Comparison of ENCODE assay signal across 8 cellular contexts in genomic region chr6:118933855-118934460, GRCh38. TPM values are rescaled to one million over a fixed set of nuclear protein-coding genes. Genes with fewer than 3 reads are reported as not detected.
DNase-seq lines count a peak whose midpoint lies in the region; ATAC-seq, FAIRE-seq and TF ChIP-seq lines count a peak whose summit lies in the region.

No MANE protein-coding gene starts in this region.

- dilution Hi-C loops in endothelial cell of umbilical vein (cut with MboI; ENCODE audit: extremely low pct_ligation_motif_present, low sequenced_read_pairs) = no loop called here

- no peak for FAIRE-seq in endothelial cell of umbilical vein (lab: Jason Lieb, UNC)

- H3K79me2 ChIP-seq in Karpas-422 (ENCODE audit: low read length) (peaks cover 32% of the 10 kb centered on the region), endothelial cell of umbilical vein (ENCODE audit: control insufficient read depth, insufficient read depth, low read length) (no peaks in the 10 kb centered on the region)

- peaks cover 7% of the 10 kb centered on the region for H3K4me1 ChIP-seq in A673 (ENCODE audit: insufficient read depth, low read length, poor library complexity, severe bottlenecking)
- H3K4me1 ChIP-seq in Karpas-422 (ENCODE audit: low read length) = peaks cover 17% of the 10 kb centered on the region
- H3K4me1 ChIP-seq in endothelial cell of umbilical vein (ENCODE audit: control insufficient read depth, extremely low read depth, insufficient read depth, low read length) = peaks cover 10% of the 10 kb centered on the region
- H3K4me1 ChIP-seq in rectal smooth muscle tissue (ENCODE audit: control insufficient read depth, insufficient read depth, low read length) = peaks cover 9% of the 10 kb centered on the region

- ATAC-seq in GM19043 (IDR thresholded peaks at IDR 0.05; ENCODE audit: low read depth, unreplicated experiment) (peak; percentile 1), GM18520 (IDR thresholded peaks at IDR 0.05; ENCODE audit: unreplicated experiment) (no peak)

- no peak overlapping the region for H3K27ac ChIP-seq in A673 (ENCODE audit: low read depth, low read length, poor library complexity, severe bottlenecking)
- no peak overlapping the region for H3K27ac ChIP-seq in Karpas-422 (ENCODE audit: low read length)
- H3K27ac ChIP-seq in endothelial cell of umbilical vein (ENCODE audit: insufficient read depth, low read depth, low read length) = no peak overlapping the region
- peak overlapping the region; percentile 95 for H3K27ac ChIP-seq in rectal smooth muscle tissue (ENCODE audit: low read depth, low read length)

- H2AFZ ChIP-seq in Karpas-422 (ENCODE audit: low read length) = no peak overlapping the region
- H2AFZ ChIP-seq in endothelial cell of umbilical vein (ENCODE audit: low read depth, low read length) = peak overlapping the region; percentile 44

- H3K4me3 ChIP-seq in A673 (ENCODE audit: low read depth, low read length, poor library complexity, severe bottlenecking) (peak overlapping the region; percentile 61), Karpas-422 (ENCODE audit: low read length) (peak overlapping the region; percentile 98), endothelial cell of umbilical vein (replicated peaks in 1 of 3; ENCODE audit: insufficient read depth in 1 of 3, low read depth in 1 of 3, low read length in 3 of 3) (peak overlapping the region; percentile 79 to 92 (median 80)), rectal smooth muscle tissue (ENCODE audit: low read length) (peak overlapping the region; percentile 97)

- TF ChIP-seq CTCF in A673 (conservative IDR thresholded peaks at IDR 0.05; ENCODE audit: low read depth, low read length) (no peak), endothelial cell of umbilical vein (IDR thresholded peaks at IDR 0.05; ENCODE audit: extremely low read depth in 1 of 2, insufficient read depth in 1 of 2, low read depth in 1 of 2, low read length in 2 of 2) (no peak)

- H3K36me3 ChIP-seq in A673 (ENCODE audit: insufficient read depth, low read length, poor library complexity, severe bottlenecking) (peaks cover 17% of the 10 kb centered on the region), Karpas-422 (ENCODE audit: insufficient read depth, low read length) (peaks cover 17% of the 10 kb centered on the region), endothelial cell of umbilical vein (ENCODE audit: control insufficient read depth in 2 of 2, extremely low read depth in 1 of 2, insufficient read depth in 2 of 2, low read length in 2 of 2) (peaks cover 0 to 2% of the 10 kb centered on the region in 2 experiments), rectal smooth muscle tissue (ENCODE audit: control insufficient read depth, insufficient read depth, low read length) (no peaks in the 10 kb centered on the region)

- no peaks in the 10 kb centered on the region for H3K9me3 ChIP-seq in A673 (ENCODE audit: low read depth, low read length, poor library complexity, severe bottlenecking)
- H3K9me3 ChIP-seq in Karpas-422 (ENCODE audit: low read length) = no peaks in the 10 kb centered on the region
- H3K9me3 ChIP-seq in endothelial cell of umbilical vein (replicated peaks; ENCODE audit: control insufficient read depth, insufficient read depth, low read length) = no peaks in the 10 kb centered on the region

- H4K20me1 ChIP-seq in Karpas-422 (ENCODE audit: insufficient read depth, low read depth, low read length) (no peaks in the 10 kb centered on the region), endothelial cell of umbilical vein (replicated peaks; ENCODE audit: control insufficient read depth, extremely low read depth, insufficient read depth, low read length) (no peaks in the 10 kb centered on the region)

- H3K9ac ChIP-seq in Karpas-422 (ENCODE audit: low read length) (peak overlapping the region; percentile 97), endothelial cell of umbilical vein (replicated peaks; ENCODE audit: extremely low read depth, insufficient read depth, low read length) (no peak overlapping the region), rectal smooth muscle tissue (ENCODE audit: low read length) (no peak overlapping the region)

- H3K9me1 ChIP-seq in endothelial cell of umbilical vein (replicated peaks; ENCODE audit: control insufficient read depth, extremely low read depth, insufficient read depth, low read length) = no peaks in the 10 kb centered on the region

- H3K4me2 ChIP-seq in Karpas-422 (ENCODE audit: low read depth, low read length, poor library complexity, severe bottlenecking) = peak overlapping the region; percentile 100
- H3K4me2 ChIP-seq in endothelial cell of umbilical vein (ENCODE audit: insufficient read depth, low read length) = peak overlapping the region; percentile 99

- intact Hi-C loops in A673 (cut with micrococcal nuclease; ENCODE audit: unreplicated experiment) = no loop called here
- intact Hi-C loops in endothelial cell of umbilical vein (cut with micrococcal nuclease) = loop anchor here (10.0 kb wide), 1 partner anchor 411 kb away; the partner anchor contains the start of gene MAN1A1

- CTCF ChIA-PET in A673 (lab: Charles Lee) = no interaction called here
- CTCF ChIA-PET in endothelial cell of umbilical vein (lab: Charles Lee) = interaction anchor here (1.2 to 1.7 kb wide), 3 partner anchors 13 to 177 kb away, joined by 3 to 7 read pairs (median 4); no protein-coding TSS in a partner anchor

- POLR2A ChIA-PET in A673 (lab: Charles Lee; ENCODE audit: low non-redundant PET) = no interaction called here
- POLR2A ChIA-PET in endothelial cell of umbilical vein (lab: Charles Lee) = interaction anchor here (0.7 to 1.7 kb wide), 2 partner anchors 11 to 39 kb away, joined by 4 to 8 read pairs; no protein-coding TSS in a partner anchor

- BruUV-seq in A673 (replicated peaks; lab: Mats Ljungman, UMichigan) = TSS peak; percentile 37
- BruUV-seq in endothelial cell of umbilical vein (replicated peaks; lab: Mats Ljungman, UMichigan) = no TSS peak

- no peak for TF ChIP-seq POLR2A in endothelial cell of umbilical vein (IDR thresholded peaks at IDR 0.05; ENCODE audit: low read depth, low read length)

- H3K9me2 ChIP-seq in Karpas-422 (replicated peaks; ENCODE audit: insufficient read depth, low read length) = no peaks in the 10 kb centered on the region

- DNase-seq in A673 (ENCODE audit: low spot score) (no peak), Karpas-422 (no peak), endothelial cell of umbilical vein (ENCODE audit: low read depth, low spot score) (no peak), NCI-H510A treated with DMSO at 0.1 percent for 48 hours (lab: John Stamatoyannopoulos, UW) (no peak), mucosa of gallbladder (ENCODE audit: low spot score) (no peak)

- no peaks in the 10 kb centered on the region for H3K27me3 ChIP-seq in A673 (replicated peaks; ENCODE audit: insufficient read depth, low read depth, low read length, poor library complexity)
- no peaks in the 10 kb centered on the region for H3K27me3 ChIP-seq in Karpas-422 (ENCODE audit: low read length)
- no peaks in the 10 kb centered on the region for H3K27me3 ChIP-seq in endothelial cell of umbilical vein (ENCODE audit: control insufficient read depth in 2 of 2, insufficient read depth in 2 of 2, low read length in 2 of 2)
- H3K27me3 ChIP-seq in rectal smooth muscle tissue (ENCODE audit: control insufficient read depth, insufficient read depth, low read length) = no peaks in the 10 kb centered on the region

TF ChIP-seq in endothelial cell of umbilical vein, 7 proteins besides CTCF, POLR2A, EP300 and RAD21:
- TF ChIP-seq POLR2AphosphoS5 (IDR thresholded peaks at IDR 0.05; ENCODE audit: insufficient read depth, low read depth, low read length) = no peak
- no peak for TF ChIP-seq MYC (IDR thresholded peaks at IDR 0.05; ENCODE audit: low read depth, low read length)
- no peak for TF ChIP-seq GATA2 (IDR thresholded peaks at IDR 0.05; ENCODE audit: insufficient read depth, insufficient read length, low read depth, low read length)
- TF ChIP-seq JUN (IDR thresholded peaks at IDR 0.05; ENCODE audit: borderline replicate concordance, insufficient read depth, insufficient read length, low read depth) = no peak
- TF ChIP-seq EZH2 (IDR thresholded peaks at IDR 0.05; ENCODE audit: borderline replicate concordance, low read depth, low read length, severe bottlenecking) = no peak
- TF ChIP-seq FOS (IDR thresholded peaks at IDR 0.05; ENCODE audit: borderline replicate concordance, insufficient read depth, low read length) = no peak
- TF ChIP-seq MAX (IDR thresholded peaks at IDR 0.05; ENCODE audit: insufficient read depth, insufficient read length) = no peak

RNA-seq across cellular contexts. Expression of gene MCM9, which starts 1.0 kb away (rescaled TPM):
- total RNA-seq in A673 (2021) (14.3 and 16.9 TPM in 2 replicates), endothelial cell of umbilical vein (14.1 and 14.6 TPM in 2 replicates), mucosa of gallbladder (21.1 TPM)
- 17.8 and 17.9 TPM in 2 replicates for total RNA-seq in Karpas-422 (2014; rRNA removed; shearing (Covaris generic); ENCODE audit: low replicate concordance)
- polyA plus RNA-seq in endothelial cell of umbilical vein = 1.3 and 2.0 TPM in 2 replicates
- polyA plus RNA-seq in endothelial cell of umbilical vein (2011; cell fraction: cytosol; rRNA removed) = 2.7 and 2.8 TPM in 2 replicates
- 11.2 and 12.9 TPM in 2 replicates for polyA plus RNA-seq in endothelial cell of umbilical vein (2011; cell fraction: nucleus; rRNA removed)
- polyA plus RNA-seq in endothelial cell of umbilical vein (2012) = 6.9 and 9.5 TPM in 2 replicates
- polyA minus RNA-seq in endothelial cell of umbilical vein = 14.3 and 15.0 TPM in 2 replicates
- 3.3 TPM for polyA minus RNA-seq in endothelial cell of umbilical vein (2011; cell fraction: cytosol; rRNA and poly(A)+ RNA removed)
- 37.2 and 39.8 TPM in 2 replicates for polyA minus RNA-seq in endothelial cell of umbilical vein (2011; cell fraction: nucleus; rRNA and poly(A)+ RNA removed)

RNA-seq across cellular contexts. Expression of gene ASF1A, which starts 40.0 kb away (rescaled TPM):
- total RNA-seq in A673 (2021) (69.6 and 75.6 TPM in 2 replicates), endothelial cell of umbilical vein (38.4 TPM in 2 replicates), mucosa of gallbladder (16.7 TPM)
- total RNA-seq in Karpas-422 (2014; rRNA removed; shearing (Covaris generic); ENCODE audit: low replicate concordance) = 79.9 and 90.8 TPM in 2 replicates
- 8.8 and 17.6 TPM in 2 replicates for polyA plus RNA-seq in endothelial cell of umbilical vein
- polyA plus RNA-seq in endothelial cell of umbilical vein (2011; cell fraction: cytosol; rRNA removed) = 14.5 and 14.6 TPM in 2 replicates
- polyA plus RNA-seq in endothelial cell of umbilical vein (2011; cell fraction: nucleus; rRNA removed) = 10.6 and 11.1 TPM in 2 replicates
- 18.4 and 33.7 TPM in 2 replicates for polyA plus RNA-seq in endothelial cell of umbilical vein (2012)
- 11.0 and 12.2 TPM in 2 replicates for polyA minus RNA-seq in endothelial cell of umbilical vein
- polyA minus RNA-seq in endothelial cell of umbilical vein (2011; cell fraction: cytosol; rRNA and poly(A)+ RNA removed) = 10.2 TPM
- 10.8 and 20.0 TPM in 2 replicates for polyA minus RNA-seq in endothelial cell of umbilical vein (2011; cell fraction: nucleus; rRNA and poly(A)+ RNA removed)
